Comparison of ENCODE assay signal across 8 cellular contexts in genomic region chr17:35432176-35433074, GRCh38. TPM values are rescaled to one million over a fixed set of nuclear protein-coding genes. Genes with fewer than 3 reads are reported as not detected.
A peak's percentile ranks its signal among the peaks of the same experiment; 100 is the strongest.
DNase-seq lines count a peak whose midpoint lies in the region; TF ChIP-seq lines count a peak whose summit lies in the region.

SLFN12 (minus strand) TSS chr17:35432500; CDS start chr17:35423028, 9,472 bp downstream.

- DNase-seq in ELR (ENCODE audit: low read depth), result peak; percentile 96
- DNase-seq in GM23248, result peak; percentile 94
- DNase-seq in MM.1S, result peak; percentile 82
- peak; percentile 63 for DNase-seq in activated T-cell treated with anti-CD3 and anti-CD28 coated beads, Interleukin-2, amount 50 U/mL, for 24 hours
- peak; percentile 98 for DNase-seq in fibroblast of lung (ENCODE audit: low read depth in 2 of 2)
- peak; percentile 77 for DNase-seq in ureter (ENCODE audit: low spot score)
- no peak for DNase-seq in NCI-H2171 treated with DMSO at 0.1 percent for 48 hours (lab: John Stamatoyannopoulos, UW)

- H3K27ac Mint-ChIP-seq in activated T-cell treated with anti-CD3 and anti-CD28 coated beads, Interleukin-2, amount 50 U/mL, for 24 hours, result peak within 1 kb of the TSS; percentile 92
- peak within 1 kb of the TSS; percentile 92 to 98 (median 93) for H3K27ac Mint-ChIP-seq in nephron

- H3K9ac ChIP-seq in GM23248 (peak within 1 kb of the TSS; percentile 88), MM.1S (ENCODE audit: low read length) (peak within 1 kb of the TSS; percentile 59; the same call in 1 of the 2 replicates), fibroblast of lung (ENCODE audit: insufficient read depth, low read length) (peak within 1 kb of the TSS; percentile 69)

- H3K36me3 Mint-ChIP-seq in activated T-cell treated with anti-CD3 and anti-CD28 coated beads, Interleukin-2, amount 50 U/mL, for 24 hours (ENCODE audit: low read depth), result peaks cover 8% of the 10 kb centered on the region
- no peaks in the 10 kb centered on the region for H3K36me3 Mint-ChIP-seq in nephron (ENCODE audit: low read depth)

- in situ Hi-C loops in GM23248 (cut with MboI), result no loop called here

- H3F3A ChIP-seq in GM23248 (ENCODE audit: insufficient read depth) (peaks cover 10% of the 10 kb centered on the region; the same call in 1 of the 2 replicates), MM.1S (ENCODE audit: insufficient read depth, low read length) (peaks cover 13% of the 10 kb centered on the region)

- H3K36me3 ChIP-seq in GM23248 (ENCODE audit: low read depth) (peaks cover 3% of the 10 kb centered on the region; the same call in 1 of the 2 replicates), MM.1S (replicated peaks; ENCODE audit: insufficient read depth, low read length) (no peaks in the 10 kb centered on the region), fibroblast of lung (ENCODE audit: control insufficient read depth, insufficient read depth, low read length) (no peaks in the 10 kb centered on the region)

- WGBS in GM23248 (ENCODE audit: low coverage in 1 of 2, low lambda C conversion rate in 2 of 2, missing lambda C conversion rate in 2 of 2), 2 experiments, result 1 to 2% methylated on average over 22 of the region's 22 CpGs

- peaks cover 54% of the 10 kb centered on the region for H3K4me1 Mint-ChIP-seq in activated T-cell treated with anti-CD3 and anti-CD28 coated beads, Interleukin-2, amount 50 U/mL, for 24 hours (ENCODE audit: low read depth)
- H3K4me1 Mint-ChIP-seq in nephron, result peaks cover 16% of the 10 kb centered on the region

- H3K4me2 ChIP-seq in GM23248 (ENCODE audit: unreplicated experiment), result peak within 1 kb of the TSS; percentile 96
- H3K4me2 ChIP-seq in MM.1S (ENCODE audit: low read depth, low read length), result peak within 1 kb of the TSS; percentile 92
- H3K4me2 ChIP-seq in fibroblast of lung (ENCODE audit: extremely low read depth, insufficient read depth, low read length), result peak within 1 kb of the TSS; percentile 86

- H3K27me3 ChIP-seq in GM23248 (replicated peaks; ENCODE audit: insufficient read depth) (no peaks in the 10 kb centered on the region), MM.1S (replicated peaks; ENCODE audit: insufficient read depth, low read length) (no peaks in the 10 kb centered on the region), fibroblast of lung (ENCODE audit: control insufficient read depth, insufficient read depth, low read length) (no peaks in the 10 kb centered on the region)

- H3K4me1 ChIP-seq in GM23248 (ENCODE audit: insufficient read depth) (peaks cover 20% of the 10 kb centered on the region), MM.1S (ENCODE audit: low read length) (peaks cover 14% of the 10 kb centered on the region), fibroblast of lung (ENCODE audit: control insufficient read depth, extremely low read depth, insufficient read depth, low read length) (peaks cover 2% of the 10 kb centered on the region)

- peak within 1 kb of the TSS; percentile 89 for H3K27ac ChIP-seq in GM23248
- peak within 1 kb of the TSS; percentile 61; the same call in 1 of the 2 replicates for H3K27ac ChIP-seq in MM.1S (ENCODE audit: low read length)
- H3K27ac ChIP-seq in fibroblast of lung (ENCODE audit: insufficient read depth, low read length), result peak within 1 kb of the TSS; percentile 89

- H3K79me2 ChIP-seq in GM23248 (ENCODE audit: insufficient read depth), result peaks cover 48% of the 10 kb centered on the region
- peaks cover 27% of the 10 kb centered on the region for H3K79me2 ChIP-seq in MM.1S (ENCODE audit: low read length)
- H3K79me2 ChIP-seq in fibroblast of lung (ENCODE audit: control insufficient read depth, insufficient read depth, low read length), result peaks cover 42% of the 10 kb centered on the region

- H4K20me1 ChIP-seq in GM23248 (ENCODE audit: insufficient read depth), result 0 out of 2 replicates have a peak, but pooled peaks cover 6% of the 10 kb centered on the region
- no peaks in the 10 kb centered on the region for H4K20me1 ChIP-seq in MM.1S (ENCODE audit: insufficient read depth, low read length)
- H4K20me1 ChIP-seq in fibroblast of lung (ENCODE audit: control insufficient read depth, extremely low read depth, insufficient read depth, low read length), result no peaks in the 10 kb centered on the region

- peak within 1 kb of the TSS; percentile 86 for H3K4me3 Mint-ChIP-seq in activated T-cell treated with anti-CD3 and anti-CD28 coated beads, Interleukin-2, amount 50 U/mL, for 24 hours
- peak within 1 kb of the TSS; percentile 74 to 86 (median 85) for H3K4me3 Mint-ChIP-seq in nephron

- H3K27me3 Mint-ChIP-seq in activated T-cell treated with anti-CD3 and anti-CD28 coated beads, Interleukin-2, amount 50 U/mL, for 24 hours, result no peaks in the 10 kb centered on the region
- peaks cover 14% of the 10 kb centered on the region for H3K27me3 Mint-ChIP-seq in nephron (ENCODE audit: low read depth)

- H3K9me3 Mint-ChIP-seq in activated T-cell treated with anti-CD3 and anti-CD28 coated beads, Interleukin-2, amount 50 U/mL, for 24 hours, result no peaks in the 10 kb centered on the region
- H3K9me3 Mint-ChIP-seq in nephron, result no peaks in the 10 kb centered on the region

- H3K4me3 ChIP-seq in GM23248 (peak within 1 kb of the TSS; percentile 83), MM.1S (ENCODE audit: low read length) (peak within 1 kb of the TSS; percentile 75), fibroblast of lung (replicated peaks in 1 of 4; ENCODE audit: control extremely low read depth in 1 of 4, insufficient read depth in 1 of 4, low read depth in 3 of 4, low read length in 4 of 4) (peak within 1 kb of the TSS; percentile 51 to 85 (median 70))

- no peak for TF ChIP-seq CTCF in MM.1S (IDR thresholded peaks at IDR 0.05; ENCODE audit: low read length)
- TF ChIP-seq CTCF in fibroblast of lung (conservative IDR thresholded peaks at IDR 0.05 in 1 of 2, IDR thresholded peaks at IDR 0.05 in 1 of 2; ENCODE audit: low read depth in 1 of 2, low read length in 2 of 2), result no peak
- no peak for TF ChIP-seq CTCF in nephron (IDR thresholded peaks at IDR 0.05; ENCODE audit: unreplicated experiment in 3 of 3)

- no peaks in the 10 kb centered on the region; the same call in 1 of the 2 replicates for H3K9me2 ChIP-seq in GM23248 (ENCODE audit: insufficient read depth)
- no peaks in the 10 kb centered on the region for H3K9me2 ChIP-seq in MM.1S (replicated peaks; ENCODE audit: insufficient read depth, low read length)

- H2AFZ ChIP-seq in GM23248 (peak within 1 kb of the TSS; percentile 87), MM.1S (ENCODE audit: low read length) (peak within 1 kb of the TSS; percentile 89), fibroblast of lung (ENCODE audit: low read length) (peak within 1 kb of the TSS; percentile 53)

- H3K9me3 ChIP-seq in GM23248 (ENCODE audit: low read depth), result no peaks in the 10 kb centered on the region
- no peaks in the 10 kb centered on the region for H3K9me3 ChIP-seq in MM.1S (replicated peaks; ENCODE audit: insufficient read depth, low read length)
- H3K9me3 ChIP-seq in fibroblast of lung (ENCODE audit: control insufficient read depth, insufficient read depth, low read depth, low read length), result no peaks in the 10 kb centered on the region

RNA-seq across cellular contexts. Expression of gene SLFN12, which starts in this region (rescaled TPM):
- total RNA-seq in GM23248 (2014; rRNA removed; shearing (Covaris generic)), result 32.0 and 41.2 TPM in 2 replicates
- polyA plus RNA-seq in GM23248 (2016; fragmentation: Nextera tagmentation; extraction: Ambion mirVana), result 15.1 and 15.9 TPM in 2 replicates
- 26.2 and 34.0 TPM in 2 replicates for total RNA-seq in fibroblast of lung
- polyA plus RNA-seq in fibroblast of lung, result 17.1 and 26.1 TPM in 2 replicates
- polyA plus RNA-seq in fibroblast of lung (2012), result 11.4 and 15.9 TPM in 2 replicates
- 5.4 and 10.5 TPM in 2 replicates for polyA minus RNA-seq in fibroblast of lung (ENCODE audit: low replicate concordance)
- 15.5 TPM for total RNA-seq in ureter
